23 cellular contexts compared by ENCODE assay signal in genomic region chr2:236629961-236630872, GRCh38.
DNase-seq lines count a peak whose midpoint lies in the region; ATAC-seq and TF ChIP-seq lines count a peak whose summit lies in the region.
"Had no signal": no experiment of that assay in that cellular context is flagged by ENCODE, and none has a peak within 500 bp of the region (broad histone marks: within the 10 kb centered on the region; RNA-seq: fewer than 3 reads in every experiment).

No MANE protein-coding gene starts in this region.

- WGBS in stomach, 5 donors = 78 to 90% (median 86%) methylated on average over 13 to 16 of the region's 16 CpGs

- H3K9me3 ChIP-seq in Peyer's patch (no peaks in the 10 kb centered on the region), stomach (no peaks in the 10 kb centered on the region)
- H3K9me3 ChIP-seq: BE2C, breast epithelium, psoas muscle, SJSA1 had no signal

- ATAC-seq in Right ventricle myocardium superior (ENCODE audit: poor library complexity) (peak; percentile 64), GM18868 (IDR thresholded peaks at IDR 0.05; ENCODE audit: unreplicated experiment) (no peak)
- ATAC-seq: natural killer cell, Panc1, psoas muscle had no signal

- no peak for TF ChIP-seq POLR2A in Peyer's patch (IDR thresholded peaks at IDR 0.05)
- TF ChIP-seq POLR2A in stomach (IDR thresholded peaks at IDR 0.05) = no peak

- no peaks in the 10 kb centered on the region for H3K4me1 ChIP-seq in Peyer's patch
- peaks cover 4 to 28% (median 13%) of the 10 kb centered on the region in 4 donors for H3K4me1 ChIP-seq in stomach
- H3K4me1 ChIP-seq: BE2C, breast epithelium, psoas muscle, SJSA1 had no signal

- H3K36me3 ChIP-seq in Peyer's patch = no peaks in the 10 kb centered on the region
- H3K36me3 ChIP-seq in stomach = no peaks in the 10 kb centered on the region
- H3K36me3 ChIP-seq: BE2C, breast epithelium, SJSA1 had no signal

- TF ChIP-seq EP300 in stomach (IDR thresholded peaks at IDR 0.05) = no peak

- peak in 2 of 3 donors; percentile 19 to 34 for DNase-seq in Peyer's patch
- no peak for DNase-seq in Right ventricle myocardium superior
- DNase-seq in mesenteric fat pad (ENCODE audit: low spot score) = peak; percentile 67
- peak; percentile 16 for DNase-seq in stomach
- no peak for DNase-seq in KG1 (lab: John Stamatoyannopoulos, UW)
- no peak for DNase-seq in anterior cingulate cortex (lab: John Stamatoyannopoulos, UW)
- no peak for DNase-seq in glomerular visceral epithelial cell (ENCODE audit: extremely low spot score)
- DNase-seq: activated CD4-positive, alpha-beta T cell treated with anti-CD3 and anti-CD28 coated beads for 1 hour; activated naive CD4-positive, alpha-beta T cell treated with Interleukin-2 at 50 U/mL for 16 hours; activated T-cell treated with anti-CD3 and anti-CD28 coated beads, Interleukin-2, amount 50 U/mL, for 48 hours; BE2C; H9; natural killer cell; NCI-H1694 treated with DMSO at 0.1 percent for 48 hours; NCI-H2171; psoas muscle; stimulated activated CD4-positive, alpha-beta T cell treated with anti-CD3 and anti-CD28 coated beads, Interleukin-1b, Interleukin-23, amount 100 ng/mL, for 48 hours; T-helper 1 cell had no signal

- intact Hi-C loops in Right ventricle myocardium superior (cut with DNase I) = loop anchor here (5.0 kb wide), 1 partner anchor 318 kb away; no protein-coding TSS in a partner anchor
- intact Hi-C loops in stomach (cut with DNase I; ENCODE audit: low total_unique reads) = no loop called here

- no peak for TF ChIP-seq CTCF in Peyer's patch (IDR thresholded peaks at IDR 0.05)
- no peak for TF ChIP-seq CTCF in stomach (IDR thresholded peaks at IDR 0.05)

- H3K27me3 ChIP-seq in Peyer's patch = no peaks in the 10 kb centered on the region
- no peaks in the 10 kb centered on the region for H3K27me3 ChIP-seq in stomach
- H3K27me3 ChIP-seq: breast epithelium, SJSA1 had no signal

- H3K27ac ChIP-seq in Peyer's patch (no peak overlapping the region), stomach (peak overlapping the region in 1 of 5 donors; percentile 25)
- H3K27ac ChIP-seq: breast epithelium, psoas muscle, SJSA1, skin epidermis had no signal

- H3K4me3 ChIP-seq in Peyer's patch = no peak overlapping the region
- H3K4me3 ChIP-seq in stomach = no peak overlapping the region
- H3K4me3 ChIP-seq: breast epithelium, psoas muscle, SJSA1, skin epidermis had no signal

Comparison
In these comparisons a context has a peak if more than half of its experiments do, and no peak if none do; other contexts are left out.
1. DNase-seq: peak in Peyer's patch (2 of 3), mesenteric fat pad (single experiment) and stomach (single experiment); none in Right ventricle myocardium superior (single experiment), KG1 (single experiment), anterior cingulate cortex (0 of 58) and glomerular visceral epithelial cell (single experiment).